Comparison of ENCODE assay signal across 8 cellular contexts in the genomic region with DNA sequence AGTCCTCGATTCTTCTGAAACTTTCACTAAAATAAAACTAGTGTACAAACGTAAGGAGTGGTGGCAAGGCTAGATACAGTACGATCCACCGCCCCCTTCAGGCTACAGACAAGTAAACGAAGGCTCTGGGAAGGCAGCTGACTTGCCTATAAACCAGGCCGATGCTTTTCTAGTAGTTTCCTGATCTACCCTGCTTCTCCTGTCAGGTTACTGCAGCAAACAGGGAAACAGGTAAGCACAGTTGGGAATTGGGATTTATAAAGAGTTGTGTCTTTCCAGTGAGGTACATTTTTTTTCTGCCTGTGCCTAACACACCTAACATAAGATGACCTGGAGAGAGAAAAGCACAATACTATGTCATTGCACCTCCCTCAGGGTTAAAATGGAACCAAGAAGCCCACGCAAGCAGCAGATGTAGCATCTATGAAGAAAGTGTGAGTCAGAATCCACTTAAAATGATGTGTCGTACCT.
DNase-seq lines count a peak whose midpoint lies in the region; ATAC-seq and TF ChIP-seq lines count a peak whose summit lies in the region.

No MANE protein-coding gene starts in this region.

- POLR2A ChIA-PET in CD4-positive, alpha-beta T cell (lab: Charles Lee): interaction anchor here (0.7 to 6.0 kb wide), 7 partner anchors 11 to 303 kb away, joined by 3 to 64 read pairs (median 3); no protein-coding TSS in a partner anchor

- peak overlapping the region; percentile 56 for H3K27ac ChIP-seq in CD4-positive, alpha-beta T cell (ENCODE audit: low read depth, low read length)
- no peak overlapping the region for H3K27ac ChIP-seq in psoas muscle

- H3K4me1 Mint-ChIP-seq in CD4-positive, alpha-beta T cell (ENCODE audit: low read depth): peaks cover 73% of the 10 kb centered on the region

- peak; percentile 61 for TF ChIP-seq CTCF in CD4-positive, alpha-beta T cell (IDR thresholded peaks at IDR 0.05)
- TF ChIP-seq CTCF in psoas muscle (IDR thresholded peaks at IDR 0.05): peak; percentile 27

- H3K4me1 ChIP-seq in psoas muscle: no peaks in the 10 kb centered on the region

- CTCF ChIA-PET in CD4-positive, alpha-beta T cell (lab: Charles Lee): interaction anchor here (0.7 to 3.8 kb wide), 15 partner anchors 9 to 288 kb away, joined by 3 to 27 read pairs (median 3); no protein-coding TSS in a partner anchor

- no peaks in the 10 kb centered on the region for H3K27me3 ChIP-seq in CD4-positive, alpha-beta T cell (ENCODE audit: control insufficient read depth, insufficient read depth, low read length)
- no peaks in the 10 kb centered on the region for H3K27me3 ChIP-seq in psoas muscle (ENCODE audit: insufficient read depth in 3 of 3, low read length in 2 of 3)

- H3K4me3 Mint-ChIP-seq in CD4-positive, alpha-beta T cell: peak overlapping the region; percentile 50

- intact Hi-C loops in CD4-positive, alpha-beta T cell (cut with DNase I, micrococcal nuclease): loop anchor here in 1 of 2 experiments (1.0 to 5.0 kb wide), 7 partner anchors 11 to 509 kb away; no protein-coding TSS in a partner anchor
- intact Hi-C loops in psoas muscle (cut with DNase I): loop anchor here in 1 of 2 donors (5.0 kb wide), 1 partner anchor 508 kb away; no protein-coding TSS in a partner anchor

- no peaks in the 10 kb centered on the region for H3K9me3 ChIP-seq in CD4-positive, alpha-beta T cell (ENCODE audit: control insufficient read depth, low read length)
- no peaks in the 10 kb centered on the region for H3K9me3 ChIP-seq in psoas muscle

- peak; percentile 90 for ATAC-seq in CD4-positive, alpha-beta T cell (ENCODE audit: poor library complexity)
- ATAC-seq in HG02938 (IDR thresholded peaks at IDR 0.05; ENCODE audit: unreplicated experiment) (peak; percentile 59), psoas muscle (peak in 3 of 4 donors; percentile 27 to 69 (median 59)), GM18873 (IDR thresholded peaks at IDR 0.05; ENCODE audit: low FRiP score, unreplicated experiment) (no peak), GM21381 (IDR thresholded peaks at IDR 0.05; ENCODE audit: unreplicated experiment) (no peak)

- peaks cover 15% of the 10 kb centered on the region for H3K36me3 Mint-ChIP-seq in CD4-positive, alpha-beta T cell (ENCODE audit: low read depth)

- H3K4me3 ChIP-seq in psoas muscle: no peak overlapping the region

- H3K9me3 Mint-ChIP-seq in CD4-positive, alpha-beta T cell: peaks cover 4% of the 10 kb centered on the region

- no peaks in the 10 kb centered on the region for H3K36me3 ChIP-seq in psoas muscle (ENCODE audit: insufficient read depth in 1 of 2, low read depth in 1 of 2)

- H3K27ac Mint-ChIP-seq in CD4-positive, alpha-beta T cell: peak overlapping the region; percentile 95

- WGBS in psoas muscle, 3 donors: 52 to 68% (median 59%) methylated on average over 8 of the region's 8 CpGs

- DNase-seq in CD4-positive, alpha-beta T cell: peak in 9 of 10 experiments; percentile 40 to 67 (median 49)
- peak; percentile 56 to 60 for DNase-seq in activated CD4-positive, alpha-beta T cell treated with anti-CD3 and anti-CD28 coated beads, Interleukin-2, amount 50 U/mL, for 4 hours
- DNase-seq in epidermal melanocyte (ENCODE audit: insufficient read length, low spot score): peak; percentile 34
- no peak for DNase-seq in psoas muscle
- no peak for DNase-seq in 8988T

- H3K27me3 Mint-ChIP-seq in CD4-positive, alpha-beta T cell: no peaks in the 10 kb centered on the region

Comparison
In these comparisons a context has a peak if more than half of its experiments do, and no peak if none do; other contexts are left out.
1. ATAC-seq: peak in CD4-positive, alpha-beta T cell (single experiment), HG02938 (single experiment) and psoas muscle (3 of 4); none in GM18873 (single experiment) and GM21381 (single experiment).
2. DNase-seq: peak in CD4-positive, alpha-beta T cell (9 of 10), activated CD4-positive, alpha-beta T cell treated with anti-CD3 and anti-CD28 coated beads, Interleukin-2, amount 50 U/mL, for 4 hours (2 of 2) and epidermal melanocyte (single experiment); none in psoas muscle (0 of 2) and 8988T (single experiment).